9 cellular contexts compared by ENCODE assay signal in the genomic region with DNA sequence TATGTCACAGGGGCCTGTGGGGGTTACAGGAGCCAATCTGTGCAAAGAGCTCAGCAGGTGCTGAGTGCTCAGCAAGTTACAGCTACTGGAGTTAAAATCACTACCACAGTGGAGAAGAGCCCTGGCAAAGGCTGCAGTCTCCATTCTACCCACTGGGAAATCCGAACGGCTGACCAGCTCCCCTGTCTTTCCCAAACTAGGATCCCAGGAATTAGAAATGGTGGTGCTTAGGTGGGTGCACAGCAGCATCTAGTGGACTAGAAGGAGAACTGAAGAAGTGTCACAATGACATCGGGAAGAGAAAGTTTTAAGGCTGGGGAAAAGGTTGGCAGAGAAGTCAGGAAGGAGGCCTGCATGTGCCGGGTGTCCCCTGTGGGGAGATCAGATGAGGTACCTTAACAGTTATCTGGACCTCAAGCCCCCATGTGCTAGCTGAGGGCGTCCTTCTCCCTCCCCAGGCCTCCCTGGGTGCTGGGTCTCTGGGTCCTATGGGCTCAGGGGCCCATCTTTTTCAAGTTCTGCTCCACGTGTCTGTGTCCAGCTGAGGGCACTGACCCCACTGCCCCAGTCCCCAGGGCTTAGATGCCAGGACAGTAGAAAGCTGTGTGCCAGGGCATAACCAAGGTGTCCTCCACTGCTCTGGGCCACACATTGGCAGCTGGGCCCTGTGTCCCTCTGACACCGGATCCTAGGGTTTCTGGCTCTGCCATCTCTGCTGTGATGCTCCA. TPM values are rescaled to one million over a fixed set of nuclear protein-coding genes. Genes with fewer than 3 reads are reported as not detected.
DNase-seq lines count a peak whose midpoint lies in the region; TF ChIP-seq lines count a peak whose summit lies in the region.
"Had no signal": no experiment of that assay in that cellular context is flagged by ENCODE, and none has a peak within 500 bp of the region (broad histone marks: within the 10 kb centered on the region; RNA-seq: fewer than 3 reads in every experiment).

No MANE protein-coding gene starts in this region.

- H3K36me3 ChIP-seq in KMS-11 (ENCODE audit: insufficient read depth), result no peaks in the 10 kb centered on the region
- H3K36me3 ChIP-seq: pancreas had no signal

- TF ChIP-seq CTCF in KMS-11 (conservative IDR thresholded peaks at IDR 0.05; ENCODE audit: low read depth, low read length) (peak; percentile 44; the same call in 1 of the 2 replicates), brain (conservative IDR thresholded peaks at IDR 0.05) (peak; percentile 42 to 61)

- H3K27ac Mint-ChIP-seq in brain, result no peak overlapping the region
- no peak overlapping the region for H3K27ac Mint-ChIP-seq in activated CD4-positive, alpha-beta T cell treated with anti-CD3 and anti-CD28 coated beads, Interleukin-2, amount 10 ng/mL, durations not matched to agents 24 days and 14 days

- no peaks in the 10 kb centered on the region for H3K27me3 ChIP-seq in KMS-11 (ENCODE audit: insufficient read depth, low read depth)
- H3K27me3 ChIP-seq: pancreas had no signal

- no peak overlapping the region for H2AFZ ChIP-seq in KMS-11 (ENCODE audit: low read depth)

- H3K4me3 Mint-ChIP-seq in brain, result no peak overlapping the region
- H3K4me3 Mint-ChIP-seq in activated CD4-positive, alpha-beta T cell treated with anti-CD3 and anti-CD28 coated beads, Interleukin-2, amount 10 ng/mL, durations not matched to agents 24 days and 14 days, result no peak overlapping the region

- H3K36me3 Mint-ChIP-seq in brain, result no peaks in the 10 kb centered on the region
- H3K36me3 Mint-ChIP-seq in activated CD4-positive, alpha-beta T cell treated with anti-CD3 and anti-CD28 coated beads, Interleukin-2, amount 10 ng/mL, durations not matched to agents 24 days and 14 days (ENCODE audit: low read depth), result no peaks in the 10 kb centered on the region

- DNase-seq in COR-L47 (lab: John Stamatoyannopoulos, UW) (peak; percentile 20), lung microvascular endothelial cell (ENCODE audit: low read depth in 2 of 2) (peak; percentile 56 to 74), NCI-H1694 (lab: John Stamatoyannopoulos, UW) (no peak), NCI-H1048 (lab: John Stamatoyannopoulos, UW) (no peak)
- no peak for DNase-seq in activated CD4-positive, alpha-beta T cell treated with anti-CD3 and anti-CD28 coated beads, Interleukin-2, amount 50 U/mL, for 4 hours
- DNase-seq in activated CD4-positive, alpha-beta T cell treated with anti-CD3 and anti-CD28 coated beads, Interleukin-2, amount 10 ng/mL, durations not matched to agents 24 days and 14 days, result no peak
- DNase-seq: pancreas had no signal

- peaks cover 5% of the 10 kb centered on the region for H3K27me3 Mint-ChIP-seq in brain
- peaks cover 9% of the 10 kb centered on the region for H3K27me3 Mint-ChIP-seq in activated CD4-positive, alpha-beta T cell treated with anti-CD3 and anti-CD28 coated beads, Interleukin-2, amount 10 ng/mL, durations not matched to agents 24 days and 14 days

- H3K9me3 Mint-ChIP-seq in brain, result peaks cover 0 to 2% (median 0%) of the 10 kb centered on the region in 5 experiments
- H3K9me3 Mint-ChIP-seq in activated CD4-positive, alpha-beta T cell treated with anti-CD3 and anti-CD28 coated beads, Interleukin-2, amount 10 ng/mL, durations not matched to agents 24 days and 14 days, result no peaks in the 10 kb centered on the region

- no peak overlapping the region for H3K4me3 ChIP-seq in KMS-11 (IDR thresholded peaks at IDR 0.05; ENCODE audit: insufficient read depth, low read depth, low read length)
- H3K4me3 ChIP-seq: pancreas had no signal

- no peaks in the 10 kb centered on the region for H3K79me2 ChIP-seq in KMS-11 (ENCODE audit: insufficient read depth, low read depth)

- no peaks in the 10 kb centered on the region for H4K20me1 ChIP-seq in KMS-11 (ENCODE audit: insufficient read depth)

- H3K27ac ChIP-seq in KMS-11, result no peak overlapping the region
- H3K27ac ChIP-seq: pancreas had no signal

- H3K4me2 ChIP-seq in KMS-11, result no peak overlapping the region

- no peaks in the 10 kb centered on the region for H3K4me1 Mint-ChIP-seq in brain
- peaks cover 7% of the 10 kb centered on the region for H3K4me1 Mint-ChIP-seq in activated CD4-positive, alpha-beta T cell treated with anti-CD3 and anti-CD28 coated beads, Interleukin-2, amount 10 ng/mL, durations not matched to agents 24 days and 14 days

- no peak overlapping the region for H3K9ac ChIP-seq in KMS-11

- no peaks in the 10 kb centered on the region for H3K4me1 ChIP-seq in KMS-11 (ENCODE audit: low read depth, poor library complexity, severe bottlenecking)
- H3K4me1 ChIP-seq: pancreas had no signal

- intact Hi-C loops in activated CD4-positive, alpha-beta T cell treated with anti-CD3 and anti-CD28 coated beads, Interleukin-2, amount 10 ng/mL, durations not matched to agents 24 days and 14 days (cut with micrococcal nuclease), result no loop called here

RNA-seq across cellular contexts. Expression of a gene that starts 1.9 kb away (rescaled TPM):
- not detected for polyA plus RNA-seq in brain (ENCODE audit: insufficient read depth, low read depth, low replicate concordance)
- not detected in 2 replicates for total RNA-seq in lung microvascular endothelial cell
- total RNA-seq in activated CD4-positive, alpha-beta T cell treated with anti-CD3 and anti-CD28 coated beads, Interleukin-2, amount 10 ng/mL, durations not matched to agents 24 days and 14 days, result not detected in 2 replicates
- total RNA-seq: pancreas had no signal
- polyA plus RNA-seq: pancreas had no signal

RNA-seq across cellular contexts. Expression of a gene that starts 33.4 kb away (rescaled TPM):
- polyA plus RNA-seq in brain (ENCODE audit: insufficient read depth, low read depth, low replicate concordance), result 11.4 TPM
- 1.5 and 4.2 TPM in 2 replicates for total RNA-seq in lung microvascular endothelial cell
- 0.14 and 0.19 TPM in 2 replicates for total RNA-seq in activated CD4-positive, alpha-beta T cell treated with anti-CD3 and anti-CD28 coated beads, Interleukin-2, amount 10 ng/mL, durations not matched to agents 24 days and 14 days

Comparison
In these comparisons a context has a peak if more than half of its experiments do, and no peak if none do; other contexts are left out.
1. DNase-seq: peak in COR-L47 (single experiment) and lung microvascular endothelial cell (2 of 2); none in activated CD4-positive, alpha-beta T cell treated with anti-CD3 and anti-CD28 coated beads, Interleukin-2, amount 50 U/mL, for 4 hours (0 of 2), activated CD4-positive, alpha-beta T cell treated with anti-CD3 and anti-CD28 coated beads, Interleukin-2, amount 10 ng/mL, durations not matched to agents 24 days and 14 days (single experiment), NCI-H1694 (single experiment) and NCI-H1048 (single experiment).